Comparison of ENCODE assay signal across 22 cellular contexts in genomic region chr5:115126303-115126702, GRCh38. TPM values are rescaled to one million over a fixed set of nuclear protein-coding genes. Genes with fewer than 3 reads are reported as not detected.
A peak's percentile ranks its signal among the peaks of the same experiment; 100 is the strongest.
DNase-seq lines count a peak whose midpoint lies in the region; ATAC-seq, FAIRE-seq and TF ChIP-seq lines count a peak whose summit lies in the region.
"Had no signal": no experiment of that assay in that cellular context is flagged by ENCODE, and none has a peak within 500 bp of the region (broad histone marks: within the 10 kb centered on the region; RNA-seq: fewer than 3 reads in every experiment).

No MANE protein-coding gene starts in this region.

- no peaks in the 10 kb centered on the region for H3K79me1 ChIP-seq in IMR-90 (ENCODE audit: low read depth in 1 of 2, low read length in 2 of 2)
- H3K79me1 ChIP-seq in mesenchymal stem cell (replicated peaks; ENCODE audit: low read length, poor library complexity, severe bottlenecking): no peaks in the 10 kb centered on the region

- peak overlapping the region; percentile 17; the same call in 1 of the 2 replicates for H3K4me2 ChIP-seq in IMR-90 (ENCODE audit: low read depth, low read length)
- H3K4me2 ChIP-seq in GM12878 (ENCODE audit: control insufficient read depth, insufficient read depth): no peak overlapping the region
- H3K4me2 ChIP-seq in mesenchymal stem cell (ENCODE audit: low read length, poor library complexity, severe bottlenecking): no peak overlapping the region
- H3K4me2 ChIP-seq in PC-9: no peak overlapping the region
- H3K4me2 ChIP-seq: BLaER1, GM23338 had no signal

- H3K9me1 ChIP-seq in IMR-90 (ENCODE audit: insufficient read depth, low read length): no peaks in the 10 kb centered on the region

- intact Hi-C loops in IMR-90 (cut with micrococcal nuclease): no loop called here
- intact Hi-C loops in GM12878 (cut with micrococcal nuclease; ENCODE audit: unreplicated experiment): no loop called here
- intact Hi-C loops in PC-9 (cut with micrococcal nuclease; ENCODE audit: unreplicated experiment): no loop called here

- SMC1A ChIA-PET in GM12878 (lab: Charles Lee; ENCODE audit: uncharacterized antibody, unreplicated experiment): no interaction called here

- no peak overlapping the region for H4K5ac ChIP-seq in IMR-90 (ENCODE audit: low read depth, low read length)

- TF ChIP-seq EP300 in GM12878 (IDR thresholded peaks at IDR 0.05; ENCODE audit: borderline replicate concordance in 1 of 2, control insufficient read depth in 1 of 2, low read depth in 2 of 2, low read length in 2 of 2): no peak

- H2AFZ ChIP-seq in IMR-90 (replicated peaks; ENCODE audit: low read length, poor library complexity): no peak overlapping the region
- no peak overlapping the region for H2AFZ ChIP-seq in GM12878 (ENCODE audit: control insufficient read depth, low read depth, low read length)
- H2AFZ ChIP-seq in mesenchymal stem cell (ENCODE audit: low read depth, low read length): no peak overlapping the region
- H2AFZ ChIP-seq in PC-9: no peak overlapping the region
- H2AFZ ChIP-seq: GM23338 had no signal

- H3K4me1 ChIP-seq in IMR-90 (ENCODE audit: control insufficient read depth, insufficient read depth, low read length) (no peaks in the 10 kb centered on the region), GM12878 (ENCODE audit: control insufficient read depth, insufficient read depth, low read length) (no peaks in the 10 kb centered on the region), mesenchymal stem cell (ENCODE audit: control insufficient read depth, insufficient read depth, low read depth, low read length) (no peaks in the 10 kb centered on the region), PC-9 (replicated peaks; ENCODE audit: insufficient read depth) (no peaks in the 10 kb centered on the region)
- H3K4me1 ChIP-seq: BLaER1, Caco-2 had no signal

- no peak overlapping the region for H3K56ac ChIP-seq in IMR-90 (ENCODE audit: extremely low read depth, insufficient read depth, low read length)

- H3K14ac ChIP-seq in IMR-90 (replicated peaks; ENCODE audit: low read depth, low read length): no peak overlapping the region
- H3K14ac ChIP-seq in mesenchymal stem cell (ENCODE audit: low read length in 2 of 2): no peak overlapping the region

- H4K8ac ChIP-seq in IMR-90 (ENCODE audit: low read depth in 2 of 2, low read length in 2 of 2): no peak overlapping the region
- H4K8ac ChIP-seq in mesenchymal stem cell (ENCODE audit: low read length): no peak overlapping the region

- H3K79me2 ChIP-seq in GM12878 (ENCODE audit: control insufficient read depth, insufficient read depth, low read length) (no peaks in the 10 kb centered on the region), PC-9 (ENCODE audit: low read depth) (no peaks in the 10 kb centered on the region)

- H2AK9ac ChIP-seq in IMR-90 (replicated peaks; ENCODE audit: low read depth, low read length, poor library complexity): no peak overlapping the region

- H2BK5ac ChIP-seq in IMR-90 (ENCODE audit: low read depth, low read length, poor library complexity, severe bottlenecking): no peak overlapping the region
- H2BK5ac ChIP-seq in mesenchymal stem cell (ENCODE audit: low read depth, low read length, poor library complexity, severe bottlenecking): no peak overlapping the region

- POLR2A ChIA-PET in IMR-90 (lab: Charles Lee; ENCODE audit: unreplicated experiment): no interaction called here
- POLR2A ChIA-PET in GM12878 (lab: Charles Lee): no interaction called here
- POLR2A ChIA-PET in PC-9 (lab: Charles Lee; ENCODE audit: unreplicated experiment): no interaction called here

- TF ChIP-seq CTCF in IMR-90 (conservative IDR thresholded peaks at IDR 0.05; ENCODE audit: low read depth, low read length): no peak
- TF ChIP-seq CTCF in GM12878 (IDR thresholded peaks at IDR 0.05 in 2 of 3, conservative IDR thresholded peaks at IDR 0.05 in 1 of 3; ENCODE audit: control insufficient read depth in 2 of 3, extremely low read depth in 1 of 3, insufficient read depth in 1 of 3, low read depth in 3 of 3, low read length in 3 of 3): no peak
- no peak for TF ChIP-seq CTCF in PC-9 (conservative IDR thresholded peaks at IDR 0.05)

- H4K20me1 ChIP-seq in IMR-90 (ENCODE audit: insufficient read depth, low read length): no peaks in the 10 kb centered on the region
- no peaks in the 10 kb centered on the region for H4K20me1 ChIP-seq in GM12878 (ENCODE audit: control insufficient read depth, insufficient read depth)
- no peaks in the 10 kb centered on the region for H4K20me1 ChIP-seq in PC-9 (ENCODE audit: insufficient read depth)
- H4K20me1 ChIP-seq: BLaER1 had no signal

- BruUV-seq in IMR-90 (replicated peaks; lab: Mats Ljungman, UMichigan) (no TSS peak), GM12878 (replicated peaks; lab: Mats Ljungman, UMichigan) (no TSS peak), PC-9 (replicated peaks; lab: Mats Ljungman, UMichigan) (no TSS peak)

- H3K18ac ChIP-seq in IMR-90 (ENCODE audit: low read depth, low read length): no peak overlapping the region
- no peak overlapping the region for H3K18ac ChIP-seq in mesenchymal stem cell (ENCODE audit: low read depth in 1 of 2, low read length in 2 of 2)

- H2AK5ac ChIP-seq in IMR-90 (ENCODE audit: low read depth, low read length) (no peak overlapping the region), mesenchymal stem cell (ENCODE audit: low read length, severe bottlenecking) (no peak overlapping the region)

- H3K9me3 ChIP-seq in IMR-90 (ENCODE audit: control insufficient read depth, insufficient read depth, low read length): no peaks in the 10 kb centered on the region
- H3K9me3 ChIP-seq in GM12878 (replicated peaks; ENCODE audit: control insufficient read depth, insufficient read depth, low read length): no peaks in the 10 kb centered on the region
- H3K9me3 ChIP-seq in mesenchymal stem cell (ENCODE audit: control insufficient read depth, low read length): no peaks in the 10 kb centered on the region
- no peaks in the 10 kb centered on the region for H3K9me3 ChIP-seq in PC-9 (ENCODE audit: insufficient read depth, low read depth)
- H3K9me3 ChIP-seq: BLaER1, Caco-2 had no signal

- peak; percentile 66 for FAIRE-seq in GM12878 (lab: Jason Lieb, UNC)
- FAIRE-seq: A204.1, G401.6, GM19239 had no signal

- no peak overlapping the region for H4K91ac ChIP-seq in IMR-90 (ENCODE audit: insufficient read depth, low read depth, low read length)
- no peak overlapping the region for H4K91ac ChIP-seq in mesenchymal stem cell (ENCODE audit: low read length)

- H3F3A ChIP-seq in PC-9 (ENCODE audit: insufficient read depth, low read depth): no peaks in the 10 kb centered on the region

- H3K23ac ChIP-seq in IMR-90 (ENCODE audit: low read depth, low read length) (no peak overlapping the region), mesenchymal stem cell (ENCODE audit: low read length in 2 of 2) (no peak overlapping the region)

- H2BK20ac ChIP-seq in IMR-90 (ENCODE audit: low read depth, low read length): no peak overlapping the region

- TF ChIP-seq RAD21 in IMR-90 (IDR thresholded peaks at IDR 0.05; ENCODE audit: low read length) (no peak), GM12878 (IDR thresholded peaks at IDR 0.05; ENCODE audit: insufficient read depth, low read depth, low read length) (no peak)

- peak; percentile 87 for ATAC-seq in IMR-90 (ENCODE audit: low read depth)
- ATAC-seq in GM12878: no peak
- ATAC-seq: CD8-positive, alpha-beta T cell; GM23338 had no signal

- in situ Hi-C loops in IMR-90 (cut with MboI; ENCODE audit: low sequenced_read_pairs): no loop called here
- in situ Hi-C loops in GM12878 (cut with MboI): no loop called here

- H2BK15ac ChIP-seq in IMR-90 (ENCODE audit: low read depth, low read length) (no peak overlapping the region), mesenchymal stem cell (ENCODE audit: low read depth, poor library complexity, severe bottlenecking) (no peak overlapping the region)

- dilution Hi-C loops in IMR-90 (cut with HindIII; ENCODE audit: low sequenced_read_pairs, unreplicated experiment): no loop called here

- H3K27ac ChIP-seq in IMR-90 (ENCODE audit: insufficient read depth, low read length): no peak overlapping the region
- H3K27ac ChIP-seq in GM12878 (ENCODE audit: control insufficient read depth, insufficient read depth): no peak overlapping the region
- no peak overlapping the region for H3K27ac ChIP-seq in mesenchymal stem cell (ENCODE audit: low read length, poor library complexity, severe bottlenecking)
- H3K27ac ChIP-seq in PC-9: no peak overlapping the region
- H3K27ac ChIP-seq: 22Rv1, BLaER1, C4-2B had no signal

- DNase-seq in EL (peak; percentile 2), IMR-90 (peak; percentile 22), GM12878 (ENCODE audit: low read depth, low spot score) (no peak), mesenchymal stem cell (peak; percentile 58), KG1 (lab: John Stamatoyannopoulos, UW) (no peak), kidney tubule cell (ENCODE audit: low spot score) (no peak), kidney glomerular epithelial cell (lab: John Stamatoyannopoulos, UW) (no peak), PC-9 (no peak)
- DNase-seq: Caco-2; CD4-positive, CD25-positive, alpha-beta regulatory T cell; CD8-positive, alpha-beta T cell; DMS153; DMS79; H9; HFFc6 had no signal

- H3K4ac ChIP-seq in IMR-90 (ENCODE audit: low read depth, low read length) (no peak overlapping the region), mesenchymal stem cell (ENCODE audit: low read depth in 1 of 2, low read length in 2 of 2) (no peak overlapping the region)

- H2BK120ac ChIP-seq in IMR-90 (ENCODE audit: low read depth, low read length): no peak overlapping the region
- H2BK120ac ChIP-seq in mesenchymal stem cell (ENCODE audit: low read depth, low read length): no peak overlapping the region

- TF ChIP-seq POLR2A in IMR-90 (IDR thresholded peaks at IDR 0.05; ENCODE audit: low read depth, low read length) (no peak), GM12878 (IDR thresholded peaks at IDR 0.05; ENCODE audit: low read depth, low read length) (no peak)

- H3K9me2 ChIP-seq in PC-9 (ENCODE audit: insufficient read depth): no peaks in the 10 kb centered on the region

- CTCF ChIA-PET in IMR-90 (lab: Yijun Ruan, JAX): no interaction called here
- CTCF ChIA-PET in GM12878 (lab: Yijun Ruan, JAX): no interaction called here
- CTCF ChIA-PET in PC-9 (lab: Charles Lee): no interaction called here

- H2BK12ac ChIP-seq in mesenchymal stem cell (ENCODE audit: low read length in 2 of 2): no peak overlapping the region

- RAD21 ChIA-PET in GM12878 (lab: Charles Lee; ENCODE audit: unreplicated experiment): no interaction called here

- WGBS in IMR-90 (ENCODE audit: extremely low coverage in 2 of 2, insufficient read length in 1 of 2), 2 experiments: no CpG with 5 or more reads among the region's 5 CpGs
- WGBS in GM12878 (ENCODE audit: insufficient coverage, insufficient replicate concordance, low lambda C conversion rate, missing lambda C conversion rate): 68% methylated on average over 5 of the region's 5 CpGs
- WGBS in mesenchymal stem cell: 17% methylated on average over 4 of the region's 5 CpGs

- H3K27me3 ChIP-seq in IMR-90 (ENCODE audit: control insufficient read depth, insufficient read depth, low read length) (no peaks in the 10 kb centered on the region), GM12878 (replicated peaks in 1 of 2; ENCODE audit: control insufficient read depth in 2 of 2, insufficient read depth in 2 of 2, low read length in 1 of 2) (no peaks in the 10 kb centered on the region), mesenchymal stem cell (ENCODE audit: control insufficient read depth in 1 of 2, insufficient read depth in 1 of 2, low read length in 2 of 2) (no peaks in the 10 kb centered on the region), PC-9 (ENCODE audit: insufficient read depth, low read depth) (no peaks in the 10 kb centered on the region)
- H3K27me3 ChIP-seq: BLaER1 had no signal

- H3K4me3 ChIP-seq in IMR-90 (ENCODE audit: insufficient read depth, low read depth, low read length) (no peak overlapping the region), GM12878 (no peak overlapping the region), mesenchymal stem cell (ENCODE audit: insufficient read depth in 1 of 2, low read depth in 1 of 2, low read length in 2 of 2) (no peak overlapping the region), PC-9 (no peak overlapping the region)
- H3K4me3 ChIP-seq: BLaER1, GM23338 had no signal

- H3K36me3 ChIP-seq in IMR-90 (ENCODE audit: control insufficient read depth, insufficient read depth, low read length): no peaks in the 10 kb centered on the region
- H3K36me3 ChIP-seq in GM12878 (ENCODE audit: control insufficient read depth in 2 of 2, insufficient read depth in 2 of 2, low read length in 1 of 2): no peaks in the 10 kb centered on the region
- no peaks in the 10 kb centered on the region for H3K36me3 ChIP-seq in mesenchymal stem cell (ENCODE audit: control insufficient read depth in 1 of 2, insufficient read depth in 2 of 2, low read depth in 1 of 2, low read length in 2 of 2)
- H3K36me3 ChIP-seq in PC-9 (ENCODE audit: low read depth): no peaks in the 10 kb centered on the region
- H3K36me3 ChIP-seq: BLaER1 had no signal

- H3K9ac ChIP-seq in IMR-90 (ENCODE audit: low read depth, low read length): no peak overlapping the region
- no peak overlapping the region for H3K9ac ChIP-seq in GM12878 (ENCODE audit: control insufficient read depth, insufficient read depth, low read length)
- H3K9ac ChIP-seq in mesenchymal stem cell (ENCODE audit: low read length): no peak overlapping the region
- H3K9ac ChIP-seq: BLaER1 had no signal

RNA-seq across cellular contexts. Expression of gene TRIM36, which starts 43.4 kb away (rescaled TPM):
- total RNA-seq in IMR-90 (2012; rRNA removed): under 0.01 and 0.18 TPM in 2 replicates
- 0.10 and 0.16 TPM in 2 replicates for polyA plus RNA-seq in IMR-90 (2012; rRNA removed)
- polyA plus RNA-seq in IMR-90 (2012; cell fraction: cytosol; rRNA removed): 0.02 and 0.18 TPM in 2 replicates
- polyA plus RNA-seq in IMR-90 (2012; cell fraction: nucleus; rRNA removed; ENCODE audit: low replicate concordance): 0.03 and 0.07 TPM in 2 replicates
- 0.33 TPM in 1 of 2 replicates, not detected in the other for total RNA-seq in GM12878 (2013; cell fraction: nucleolus; rRNA removed)
- total RNA-seq in GM12878 (2014; rRNA removed): not detected in 2 replicates
- 0.09 TPM in 1 of 2 replicates, not detected in the other for total RNA-seq in GM12878 (2014; rRNA removed; fragmentation: Illumina TruSeq; extraction: Trizol)
- not detected in 2 replicates for total RNA-seq in GM12878 (2021)
- polyA plus RNA-seq in GM12878 (2011; ENCODE audit: low read depth): not detected
- polyA plus RNA-seq in GM12878 (2011; rRNA removed): 0.01 and 0.17 TPM in 2 replicates
- polyA plus RNA-seq in GM12878 (2011; cell fraction: cytosol; rRNA removed): 0.04 TPM in 1 of 2 replicates, not detected in the other
- polyA plus RNA-seq in GM12878 (2011; cell fraction: nucleus; rRNA removed): 0.13 TPM in 1 of 2 replicates, not detected in the other
- polyA plus RNA-seq in GM12878 (2012): 0.06 TPM in 1 of 2 replicates, not detected in the other
- polyA plus RNA-seq in GM12878 (2014; fragmentation: Illumina TruSeq; extraction: Trizol): 0.06 TPM in 1 of 2 replicates, not detected in the other
- polyA plus RNA-seq in GM12878 (2014; fragmentation: Nextera tagmentation; extraction: Ambion mirVana): not detected
- polyA plus RNA-seq in GM12878 (2014; rRNA removed): 0.11 TPM in 1 of 2 replicates, not detected in the other
- under 1 TPM in 1 of 2 experiments, not detected in 1; 0.09 TPM for polyA plus RNA-seq in GM12878 (2016; fragmentation: Nextera tagmentation; extraction: Ambion mirVana)
- not detected in 2 replicates for polyA minus RNA-seq in GM12878 (2011; rRNA and poly(A)+ RNA removed)
- not detected in 2 replicates for polyA minus RNA-seq in GM12878 (2011; cell fraction: cytosol; rRNA and poly(A)+ RNA removed)
- not detected in 2 replicates for polyA minus RNA-seq in GM12878 (2011; cell fraction: nucleus; rRNA and poly(A)+ RNA removed)
- polyA plus RNA-seq in mesenchymal stem cell (2013, experiment 1 of 2): 0.25 TPM
- 0.40 TPM for polyA plus RNA-seq in mesenchymal stem cell (2013, experiment 2 of 2)
- 0.15 and 0.22 TPM in 2 replicates for total RNA-seq in PC-9 (2021)
- total RNA-seq: CD4-positive, CD25-positive, alpha-beta regulatory T cell; CD8-positive, alpha-beta T cell had no signal
- polyA plus RNA-seq: CD4-positive, CD25-positive, alpha-beta regulatory T cell had no signal

Comparison
In these comparisons a context has a peak if more than half of its experiments do, and no peak if none do; other contexts are left out.
1. DNase-seq: peak in EL (single experiment), IMR-90 (single experiment) and mesenchymal stem cell (single experiment); none in GM12878 (single experiment), KG1 (single experiment), kidney tubule cell (single experiment), kidney glomerular epithelial cell (single experiment) and PC-9 (0 of 2).